14 cellular contexts compared by ENCODE assay signal in the genomic region with DNA sequence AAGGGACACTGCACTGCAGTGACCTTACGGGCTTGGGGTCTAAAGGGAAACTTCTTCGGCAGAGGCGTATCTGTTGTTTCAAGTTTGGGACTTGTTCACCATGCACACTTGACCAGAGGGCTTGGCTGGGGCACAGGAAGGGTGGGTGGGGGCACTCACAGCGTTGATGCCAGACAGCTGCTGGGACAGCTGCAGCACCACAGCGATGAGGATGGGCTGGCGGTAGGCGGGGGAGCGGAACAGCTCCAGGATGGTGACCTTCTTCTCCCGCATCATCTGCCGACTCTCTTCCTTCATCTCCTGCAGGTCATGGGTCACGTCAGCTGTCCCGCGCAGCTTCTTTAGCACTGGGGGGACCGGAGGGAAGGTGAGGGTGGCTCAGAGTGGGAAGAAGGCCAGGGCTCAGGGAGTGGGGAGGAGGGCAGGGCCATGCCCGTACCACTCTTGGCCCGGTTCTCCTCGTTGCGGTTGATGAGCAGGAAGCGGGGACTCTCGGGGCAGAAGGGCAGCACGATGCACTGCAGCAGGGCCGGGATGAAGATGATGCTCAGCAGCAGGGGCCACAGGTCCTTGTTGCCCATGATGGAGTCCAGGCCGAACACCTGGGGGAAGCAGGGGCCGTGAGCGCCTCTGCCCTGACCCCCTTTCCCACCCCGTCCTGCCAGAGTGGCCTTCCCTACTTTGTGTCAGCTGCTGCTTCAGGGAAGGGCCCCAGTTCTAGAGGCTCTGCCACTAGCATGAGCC. TPM values are rescaled to one million over a fixed set of nuclear protein-coding genes. Genes with fewer than 3 reads are reported as not detected.
DNase-seq lines count a peak whose midpoint lies in the region; ATAC-seq and TF ChIP-seq lines count a peak whose summit lies in the region.
"Had no signal": no experiment of that assay in that cellular context is flagged by ENCODE, and none has a peak within 500 bp of the region (broad histone marks: within the 10 kb centered on the region; RNA-seq: fewer than 3 reads in every experiment).

No MANE protein-coding gene starts in this region.

- no peak overlapping the region for H3K4me3 ChIP-seq in CD4-positive, alpha-beta memory T cell (ENCODE audit: low read length in 2 of 2)
- no peak overlapping the region for H3K4me3 ChIP-seq in HCT116 (replicated peaks in 1 of 2; ENCODE audit: low read depth in 1 of 2, low read length in 2 of 2)
- H3K4me3 ChIP-seq: gastroesophageal sphincter, HAP-1, skin epidermis, thyroid gland had no signal

- TF ChIP-seq RAD21 in HCT116 (IDR thresholded peaks at IDR 0.05; ENCODE audit: low read depth), result no peak

- in situ Hi-C loops in G401 (cut with HindIII; ENCODE audit: low sequenced_read_pairs), result no loop called here

- TF ChIP-seq CTCF in HCT116 (IDR thresholded peaks at IDR 0.05 in 2 of 3, conservative IDR thresholded peaks at IDR 0.05 in 1 of 3; ENCODE audit: borderline replicate concordance in 1 of 3, insufficient read depth in 1 of 3, low read depth in 2 of 3, low read length in 2 of 3), result no peak

- POLR2A ChIA-PET in CD4-positive, alpha-beta memory T cell (lab: Charles Lee; ENCODE audit: partially characterized antibody), result interaction anchor here (1.0 kb wide), 1 partner anchor 23 kb away, joined by 3 read pairs; no protein-coding TSS in a partner anchor
- POLR2A ChIA-PET in HCT116 (lab: Charles Lee), result no interaction called here

- DNase-seq in CD4-positive, alpha-beta memory T cell, result peak in 1 of 5 donors; percentile 27
- DNase-seq in HCT116 (ENCODE audit: low read depth, low spot score) (no peak), ureter (ENCODE audit: low spot score) (no peak), G401 (ENCODE audit: low spot score) (no peak)
- DNase-seq in activated naive CD8-positive, alpha-beta T cell treated with anti-CD3 and anti-CD28 coated beads for 36 hours, result no peak
- DNase-seq in natural killer cell treated with Interleukin-12 subunit alpha and Interleukin-12 subunit beta and Interleukin-15 and Interleukin-18, amount 100 ng/mL, for 72 hours (ENCODE audit: low spot score), result no peak
- no peak for DNase-seq in stimulated activated CD4-positive, alpha-beta T cell treated with anti-CD3 and anti-CD28 coated beads, Interleukin-4, amount 100 ng/mL, for 24 hours
- DNase-seq: kidney, thyroid gland had no signal

- no peak for TF ChIP-seq POLR2A in HCT116 (IDR thresholded peaks at IDR 0.05; ENCODE audit: borderline replicate concordance, extremely low read depth, insufficient read depth, insufficient read length)

- no peak for ATAC-seq in HCT116
- no peak for ATAC-seq in natural killer cell treated with Interleukin-12 subunit alpha and Interleukin-12 subunit beta and Interleukin-15 and Interleukin-18, amount 100 ng/mL, for 72 hours
- ATAC-seq in GM19397 (IDR thresholded peaks at IDR 0.05; ENCODE audit: unreplicated experiment), result no peak
- ATAC-seq: gastroesophageal sphincter had no signal

- H3K27me3 ChIP-seq in CD4-positive, alpha-beta memory T cell (ENCODE audit: insufficient read depth, low read length), result no peaks in the 10 kb centered on the region
- no peaks in the 10 kb centered on the region for H3K27me3 ChIP-seq in HCT116 (ENCODE audit: insufficient read depth, low read length)
- H3K27me3 ChIP-seq: gastroesophageal sphincter, thyroid gland had no signal

- H3K27ac ChIP-seq in CD4-positive, alpha-beta memory T cell (ENCODE audit: low read depth, low read length), result peak overlapping the region; percentile 53
- peak overlapping the region; percentile 25; the same call in 1 of the 2 replicates for H3K27ac ChIP-seq in HCT116 (ENCODE audit: low read depth, low read length)
- H3K27ac ChIP-seq: gastroesophageal sphincter, thyroid gland had no signal

- H3K4me1 ChIP-seq in CD4-positive, alpha-beta memory T cell (ENCODE audit: insufficient read depth, low read length), result peaks cover 58% of the 10 kb centered on the region
- H3K4me1 ChIP-seq in HCT116 (ENCODE audit: control insufficient read depth in 1 of 2, insufficient read depth in 2 of 2, low read length in 2 of 2), result peaks cover 39 to 66% of the 10 kb centered on the region in 2 experiments
- H3K4me1 ChIP-seq: HAP-1 had no signal

- H3K4me3 Mint-ChIP-seq in CD4-positive, alpha-beta memory T cell, result peak overlapping the region in 4 of 8 donors; percentile 21 to 69 (median 43)
- H3K4me3 Mint-ChIP-seq in activated naive CD8-positive, alpha-beta T cell treated with anti-CD3 and anti-CD28 coated beads for 36 hours, result no peak overlapping the region
- peak overlapping the region; percentile 78 for H3K4me3 Mint-ChIP-seq in natural killer cell treated with Interleukin-12 subunit alpha and Interleukin-12 subunit beta and Interleukin-15 and Interleukin-18, amount 100 ng/mL, for 72 hours
- H3K4me3 Mint-ChIP-seq: brain had no signal

- peaks cover 47% of the 10 kb centered on the region for H3K79me2 ChIP-seq in HCT116 (ENCODE audit: insufficient read depth, low read length)

- intact Hi-C loops in CD4-positive, alpha-beta memory T cell (cut with micrococcal nuclease), result no loop called here
- intact Hi-C loops in HCT116 (cut with micrococcal nuclease), result no loop called here

- H3K27ac Mint-ChIP-seq in CD4-positive, alpha-beta memory T cell, result peak overlapping the region; percentile 24 to 96 (median 78)
- peak overlapping the region; percentile 89 for H3K27ac Mint-ChIP-seq in activated naive CD8-positive, alpha-beta T cell treated with anti-CD3 and anti-CD28 coated beads for 36 hours
- peak overlapping the region; percentile 92 to 93 for H3K27ac Mint-ChIP-seq in natural killer cell treated with Interleukin-12 subunit alpha and Interleukin-12 subunit beta and Interleukin-15 and Interleukin-18, amount 100 ng/mL, for 72 hours

- no peaks in the 10 kb centered on the region for H3K9me3 ChIP-seq in CD4-positive, alpha-beta memory T cell (ENCODE audit: control insufficient read depth in 1 of 2, low read length in 2 of 2)
- no peaks in the 10 kb centered on the region for H3K9me3 ChIP-seq in HCT116 (ENCODE audit: control insufficient read depth in 1 of 2, insufficient read depth in 1 of 2, low read depth in 1 of 2, low read length in 2 of 2)
- H3K9me3 ChIP-seq: gastroesophageal sphincter, HAP-1, thyroid gland had no signal

- no peak overlapping the region for H3K4me2 ChIP-seq in HCT116 (ENCODE audit: low read length)

- H3K9me2 ChIP-seq in HCT116 (ENCODE audit: insufficient read depth), result no peaks in the 10 kb centered on the region

- no peaks in the 10 kb centered on the region for H4K20me1 ChIP-seq in HCT116 (ENCODE audit: insufficient read depth)

- BruUV-seq in HCT116 (replicated peaks; lab: Mats Ljungman, UMichigan), result no TSS peak

- CTCF ChIA-PET in CD4-positive, alpha-beta memory T cell (lab: Charles Lee; ENCODE audit: partially characterized antibody), result interaction anchor here (0.7 to 1.0 kb wide), 4 partner anchors 143 to 144 kb away, joined by 3 to 5 read pairs (median 4); no protein-coding TSS in a partner anchor
- CTCF ChIA-PET in HCT116 (lab: Charles Lee), result interaction anchor here (1.5 kb wide), 1 partner anchor 144 kb away, joined by 3 read pairs; no protein-coding TSS in a partner anchor

- peaks cover 48 to 74% (median 61%) of the 10 kb centered on the region in 4 donors for H3K4me1 Mint-ChIP-seq in CD4-positive, alpha-beta memory T cell
- peaks cover 59% of the 10 kb centered on the region for H3K4me1 Mint-ChIP-seq in activated naive CD8-positive, alpha-beta T cell treated with anti-CD3 and anti-CD28 coated beads for 36 hours
- H3K4me1 Mint-ChIP-seq in natural killer cell treated with Interleukin-12 subunit alpha and Interleukin-12 subunit beta and Interleukin-15 and Interleukin-18, amount 100 ng/mL, for 72 hours (ENCODE audit: low read depth in 2 of 2), result peaks cover 67 to 77% of the 10 kb centered on the region in 2 donors

- RAD21 ChIA-PET in HCT116 (lab: Charles Lee; ENCODE audit: low non-redundant PET in 1 of 2, low total read pairs in 2 of 2, uncharacterized antibody in 2 of 2, unreplicated experiment in 2 of 2), result no interaction called here

- peaks cover 52% of the 10 kb centered on the region for H3K36me3 ChIP-seq in CD4-positive, alpha-beta memory T cell (ENCODE audit: insufficient read depth, low read length)
- peaks cover 27 to 55% of the 10 kb centered on the region in 2 experiments for H3K36me3 ChIP-seq in HCT116 (ENCODE audit: control insufficient read depth in 1 of 2, insufficient read depth in 2 of 2, low read length in 2 of 2)

- H3K9me3 Mint-ChIP-seq in CD4-positive, alpha-beta memory T cell, result peaks cover 0 to 5% (median 0%) of the 10 kb centered on the region in 8 donors
- H3K9me3 Mint-ChIP-seq in activated naive CD8-positive, alpha-beta T cell treated with anti-CD3 and anti-CD28 coated beads for 36 hours, result no peaks in the 10 kb centered on the region
- H3K9me3 Mint-ChIP-seq in natural killer cell treated with Interleukin-12 subunit alpha and Interleukin-12 subunit beta and Interleukin-15 and Interleukin-18, amount 100 ng/mL, for 72 hours, result no peaks in the 10 kb centered on the region
- H3K9me3 Mint-ChIP-seq: brain had no signal

- peaks cover 47 to 77% of the 10 kb centered on the region in 2 donors for H3K36me3 Mint-ChIP-seq in CD4-positive, alpha-beta memory T cell
- peaks cover 41% of the 10 kb centered on the region for H3K36me3 Mint-ChIP-seq in activated naive CD8-positive, alpha-beta T cell treated with anti-CD3 and anti-CD28 coated beads for 36 hours
- peaks cover 29% of the 10 kb centered on the region for H3K36me3 Mint-ChIP-seq in natural killer cell treated with Interleukin-12 subunit alpha and Interleukin-12 subunit beta and Interleukin-15 and Interleukin-18, amount 100 ng/mL, for 72 hours

- H2AFZ ChIP-seq in HCT116 (ENCODE audit: low read depth, low read length, poor library complexity, severe bottlenecking), result no peak overlapping the region

- no peak overlapping the region for H3K9ac ChIP-seq in HCT116 (ENCODE audit: low read length)

- H3K27me3 Mint-ChIP-seq in CD4-positive, alpha-beta memory T cell, result no peaks in the 10 kb centered on the region
- no peaks in the 10 kb centered on the region for H3K27me3 Mint-ChIP-seq in activated naive CD8-positive, alpha-beta T cell treated with anti-CD3 and anti-CD28 coated beads for 36 hours
- no peaks in the 10 kb centered on the region for H3K27me3 Mint-ChIP-seq in natural killer cell treated with Interleukin-12 subunit alpha and Interleukin-12 subunit beta and Interleukin-15 and Interleukin-18, amount 100 ng/mL, for 72 hours

RNA-seq across cellular contexts. Expression of a gene that starts 29.1 kb away (rescaled TPM):
- 10 to 100 TPM; 57.5 to 58.4 TPM for total RNA-seq in CD4-positive, alpha-beta memory T cell
- 10 to 100 TPM; 22.7 to 29.9 TPM for polyA plus RNA-seq in CD4-positive, alpha-beta memory T cell
- total RNA-seq in HCT116 (2021; ENCODE audit: unreplicated experiment) (248 TPM), ureter (246 TPM)
- 419 and 518 TPM in 2 replicates for polyA plus RNA-seq in HCT116 (2012)
- total RNA-seq in activated naive CD8-positive, alpha-beta T cell treated with anti-CD3 and anti-CD28 coated beads for 36 hours, result 100 to 1,000 TPM; 105 to 114 TPM
- 100 to 1,000 TPM; 105 to 131 TPM for total RNA-seq in natural killer cell treated with Interleukin-12 subunit alpha and Interleukin-12 subunit beta and Interleukin-15 and Interleukin-18, amount 100 ng/mL, for 72 hours
- 51.9 and 70.1 TPM in 2 replicates for total RNA-seq in G401 (2014; rRNA removed; shearing (Covaris generic))
